Comparison of ENCODE assay signal across 19 cellular contexts in the genomic region with DNA sequence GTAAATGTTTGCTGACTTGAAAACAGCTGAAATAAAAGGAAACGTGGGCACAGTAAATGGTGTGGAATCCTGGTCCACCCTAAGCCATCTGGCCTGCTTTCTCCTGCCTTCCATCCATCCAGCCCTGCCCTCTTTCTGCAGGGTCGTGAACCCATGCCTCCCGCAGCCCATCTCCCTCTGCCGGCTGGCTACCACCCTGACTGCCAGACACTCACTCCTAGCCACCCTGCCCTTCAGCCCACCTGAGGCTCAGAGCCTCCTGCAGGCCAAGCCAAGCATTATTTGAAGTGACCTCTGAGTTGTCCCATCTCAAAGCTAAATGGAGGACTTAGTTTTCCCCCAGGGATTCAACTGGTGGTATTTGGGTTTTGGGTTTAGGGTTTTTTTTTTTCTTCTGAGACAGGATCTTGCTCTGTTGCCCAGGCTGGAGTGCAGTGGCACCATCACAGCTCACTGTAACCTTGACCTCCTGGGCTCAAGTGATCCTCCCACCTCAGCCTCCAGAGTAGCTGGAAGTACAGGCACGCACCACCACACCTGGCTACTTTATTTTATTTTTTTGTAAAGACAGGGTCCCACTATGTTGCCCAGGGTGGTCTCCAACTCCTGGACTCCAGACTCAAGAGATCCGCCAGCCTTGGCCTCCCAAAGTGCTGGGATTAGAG. TPM values are rescaled to one million over a fixed set of nuclear protein-coding genes. Genes with fewer than 3 reads are reported as not detected.
A peak's percentile ranks its signal among the peaks of the same experiment; 100 is the strongest.
DNase-seq lines count a peak whose midpoint lies in the region; TF ChIP-seq lines count a peak whose summit lies in the region.
"Had no signal": no experiment of that assay in that cellular context is flagged by ENCODE, and none has a peak within 500 bp of the region (broad histone marks: within the 10 kb centered on the region; RNA-seq: fewer than 3 reads in every experiment).

No MANE protein-coding gene starts in this region.

- no peak overlapping the region for H2BK12ac ChIP-seq in neuronal stem cell (ENCODE audit: low read length)

- H3K27ac Mint-ChIP-seq in CD14-positive monocyte: peak overlapping the region in 1 of 7 donors; percentile 3
- H3K27ac Mint-ChIP-seq in osteocyte (ENCODE audit: unreplicated experiment): peak overlapping the region; percentile 68
- H3K27ac Mint-ChIP-seq: activated naive CD8-positive, alpha-beta T cell treated with anti-CD3 and anti-CD28 coated beads for 36 hours had no signal

- no peaks in the 10 kb centered on the region for H3K9me3 ChIP-seq in neuronal stem cell (replicated peaks in 1 of 2; ENCODE audit: control insufficient read depth in 2 of 2, insufficient read depth in 1 of 2, low read depth in 1 of 2, low read length in 2 of 2)
- H3K9me3 ChIP-seq: ovary had no signal

- H3K4me1 Mint-ChIP-seq in CD14-positive monocyte (peaks cover 14% of the 10 kb centered on the region), osteocyte (ENCODE audit: unreplicated experiment) (peaks cover 27% of the 10 kb centered on the region)
- H3K4me1 Mint-ChIP-seq: activated naive CD8-positive, alpha-beta T cell treated with anti-CD3 and anti-CD28 coated beads for 36 hours had no signal

- H3K23ac ChIP-seq in neuronal stem cell (ENCODE audit: low read depth, low read length, poor library complexity): no peak overlapping the region

- H3K4me3 Mint-ChIP-seq in CD14-positive monocyte: no peak overlapping the region
- H3K4me3 Mint-ChIP-seq in osteocyte (ENCODE audit: unreplicated experiment): no peak overlapping the region
- H3K4me3 Mint-ChIP-seq: activated naive CD8-positive, alpha-beta T cell treated with anti-CD3 and anti-CD28 coated beads for 36 hours had no signal

- H3K27me3 Mint-ChIP-seq in CD14-positive monocyte (ENCODE audit: low read depth in 3 of 3) (peaks cover 0 to 9% (median 0%) of the 10 kb centered on the region in 3 donors), osteocyte (ENCODE audit: unreplicated experiment) (no peaks in the 10 kb centered on the region)
- H3K27me3 Mint-ChIP-seq: activated naive CD8-positive, alpha-beta T cell treated with anti-CD3 and anti-CD28 coated beads for 36 hours had no signal

- H3K9ac ChIP-seq in neuronal stem cell (ENCODE audit: low read depth, low read length, poor library complexity): no peak overlapping the region

- no peak overlapping the region for H2AK5ac ChIP-seq in neuronal stem cell (ENCODE audit: low read depth, low read length)

- no peak overlapping the region for H3K14ac ChIP-seq in neuronal stem cell (ENCODE audit: low read length)

- no peak overlapping the region for H4K91ac ChIP-seq in neuronal stem cell (ENCODE audit: low read depth, low read length, poor library complexity)

- H3K36me3 Mint-ChIP-seq in CD14-positive monocyte (no peaks in the 10 kb centered on the region), osteocyte (ENCODE audit: unreplicated experiment) (peaks cover 4% of the 10 kb centered on the region)
- H3K36me3 Mint-ChIP-seq: activated naive CD8-positive, alpha-beta T cell treated with anti-CD3 and anti-CD28 coated beads for 36 hours had no signal

- in situ Hi-C loops in GM13976 (cut with MboI; ENCODE audit: low sequenced_read_pairs, unreplicated experiment): loop anchor here (25.0 kb wide), 2 partner anchors 146 to 446 kb away; a partner anchor contains a TSS

- no peak overlapping the region for H2AFZ ChIP-seq in neuronal stem cell (ENCODE audit: low read length)

- H2BK120ac ChIP-seq in neuronal stem cell (ENCODE audit: low read depth, low read length): no peak overlapping the region

- WGBS in neuronal stem cell (ENCODE audit: extremely low coverage in 2 of 2, insufficient read length in 2 of 2, insufficient replicate concordance in 1 of 2), 2 donors: no CpG with 5 or more reads among the region's 6 CpGs

- DNase-seq in CD14-positive monocyte (ENCODE audit: low spot score) (peak; percentile 32), LHCN-M2 (ENCODE audit: low read depth) (peak; percentile 38), epithelial cell of prostate (ENCODE audit: low read depth, low spot score) (no peak), osteocyte (ENCODE audit: extremely low spot score, unreplicated experiment) (no peak), neuronal stem cell (ENCODE audit: low spot score) (no peak), NCI-H526 treated with DMSO at 0.1 percent for 48 hours (lab: John Stamatoyannopoulos, UW) (no peak), T-helper 9 cell (no peak), GM13976 (ENCODE audit: low spot score) (no peak)
- DNase-seq: activated CD8-positive, alpha-beta memory T cell treated with anti-CD3 and anti-CD28 coated beads for 24 hours; activated naive CD8-positive, alpha-beta T cell treated with anti-CD3 and anti-CD28 coated beads for 36 hours; glutamatergic neuron; NCI-H2081 treated with DMSO at 0.1 percent for 48 hours; NCI-H524 treated with DMSO at 0.1 percent for 48 hours; SHP77; stimulated activated CD4-positive, alpha-beta T cell treated with anti-CD3 and anti-CD28 coated beads, Interleukin-2, amount 100 ng/mL, for 48 hours; T-helper 2 cell had no signal

- H3K4me2 ChIP-seq in neuronal stem cell (ENCODE audit: insufficient read depth, low read length, poor library complexity, severe bottlenecking): no peak overlapping the region

- H2BK15ac ChIP-seq in neuronal stem cell (ENCODE audit: low read length): no peak overlapping the region

- H3K9me3 Mint-ChIP-seq in CD14-positive monocyte (no peaks in the 10 kb centered on the region), osteocyte (ENCODE audit: unreplicated experiment) (no peaks in the 10 kb centered on the region)
- H3K9me3 Mint-ChIP-seq: activated naive CD8-positive, alpha-beta T cell treated with anti-CD3 and anti-CD28 coated beads for 36 hours had no signal

- no peak overlapping the region for H3K18ac ChIP-seq in neuronal stem cell (ENCODE audit: low read length)

- TF ChIP-seq CTCF in CD14-positive monocyte (IDR thresholded peaks at IDR 0.05) (no peak), osteocyte (IDR thresholded peaks at IDR 0.05) (peak; percentile 7), GM13976 (IDR thresholded peaks at IDR 0.05; ENCODE audit: borderline replicate concordance, control extremely low read depth, extremely low read depth, insufficient read depth, missing control alignments) (no peak)

- H3K27me3 ChIP-seq in neuronal stem cell (ENCODE audit: control insufficient read depth in 3 of 3, insufficient read depth in 3 of 3, low read depth in 1 of 3, low read length in 3 of 3): no peaks in the 10 kb centered on the region
- H3K27me3 ChIP-seq: ovary had no signal

- H3K27ac ChIP-seq in epithelial cell of prostate (peak overlapping the region; percentile 96), neuronal stem cell (replicated peaks; ENCODE audit: low read length) (no peak overlapping the region)
- H3K27ac ChIP-seq: ovary had no signal

- H3K36me3 ChIP-seq in neuronal stem cell (replicated peaks in 1 of 2; ENCODE audit: control insufficient read depth in 2 of 2, insufficient read depth in 2 of 2, low read length in 2 of 2): no peaks in the 10 kb centered on the region
- H3K36me3 ChIP-seq: ovary had no signal

- no peak overlapping the region for H3K4ac ChIP-seq in neuronal stem cell (ENCODE audit: low read length)

- no peaks in the 10 kb centered on the region for H3K79me1 ChIP-seq in neuronal stem cell (ENCODE audit: low read depth, low read length)

- peaks cover 0 to 4% of the 10 kb centered on the region in 2 donors for H3K4me1 ChIP-seq in neuronal stem cell (ENCODE audit: control insufficient read depth in 2 of 2, insufficient read depth in 1 of 2, low read depth in 1 of 2, low read length in 2 of 2)

- no peak overlapping the region for H2BK5ac ChIP-seq in neuronal stem cell (ENCODE audit: low read length)

- intact Hi-C loops in CD14-positive monocyte (cut with micrococcal nuclease): loop anchor here in 1 of 2 donors (10.0 kb wide), 1 partner anchor 53 kb away; no protein-coding TSS in a partner anchor

- no peak overlapping the region for H3K4me3 ChIP-seq in neuronal stem cell (ENCODE audit: low read length in 2 of 2)
- H3K4me3 ChIP-seq: ovary had no signal

- no peak overlapping the region for H4K8ac ChIP-seq in neuronal stem cell (ENCODE audit: low read depth, low read length)

RNA-seq across cellular contexts. Expression of a gene that starts 8.4 kb away (rescaled TPM):
- 10 to 100 TPM in 1 of 2 donors, 1 to 10 TPM in 1; 6.0 to 14.2 TPM for polyA plus RNA-seq in CD14-positive monocyte
- 9.9 and 13.5 TPM in 2 replicates for total RNA-seq in LHCN-M2 (2014; rRNA removed)
- 6.9 TPM for polyA plus RNA-seq in LHCN-M2 (2012)
- total RNA-seq in osteocyte: 13.5 and 15.4 TPM in 2 replicates
- polyA plus RNA-seq in neuronal stem cell (2013, experiment 1 of 2): 4.1 TPM
- 4.7 TPM for polyA plus RNA-seq in neuronal stem cell (2013, experiment 2 of 2)

RNA-seq across cellular contexts. Expression of a gene that starts 14.6 kb away (rescaled TPM):
- polyA plus RNA-seq in CD14-positive monocyte: 100 to 1,000 TPM in 1 of 2 donors, 10 to 100 TPM in 1; 63.1 to 123 TPM
- 11.9 and 17.6 TPM in 2 replicates for total RNA-seq in LHCN-M2 (2014; rRNA removed)
- 14.9 TPM for polyA plus RNA-seq in LHCN-M2 (2012)
- 1.4 and 1.5 TPM in 2 replicates for total RNA-seq in osteocyte
- polyA plus RNA-seq in neuronal stem cell (2013, experiment 1 of 2): 20.8 TPM
- 19.8 TPM for polyA plus RNA-seq in neuronal stem cell (2013, experiment 2 of 2)
- total RNA-seq: activated naive CD8-positive, alpha-beta T cell treated with anti-CD3 and anti-CD28 coated beads for 36 hours; dermis blood vessel endothelial cell; epithelial cell of proximal tubule had no signal

RNA-seq across cellular contexts. Expression of a gene that starts 23.0 kb away (rescaled TPM):
- polyA plus RNA-seq in CD14-positive monocyte: not detected
- total RNA-seq in LHCN-M2 (2014; rRNA removed) (0.17 and 0.58 TPM in 2 replicates), osteocyte (0.40 and 0.68 TPM in 2 replicates)
- 0.09 TPM for polyA plus RNA-seq in LHCN-M2 (2012)
- polyA plus RNA-seq in neuronal stem cell (2013, experiment 1 of 2): 1.1 TPM
- polyA plus RNA-seq in neuronal stem cell (2013, experiment 2 of 2): 0.78 TPM
- total RNA-seq: dermis blood vessel endothelial cell had no signal

Comparison
In these comparisons a context has a peak if more than half of its experiments do, and no peak if none do; other contexts are left out.
1. DNase-seq: peak in CD14-positive monocyte (single experiment) and LHCN-M2 (single experiment); none in epithelial cell of prostate (single experiment), osteocyte (single experiment), neuronal stem cell (single experiment), NCI-H526 treated with DMSO at 0.1 percent for 48 hours (single experiment), T-helper 9 cell (single experiment) and GM13976 (single experiment).